In genomic region chr9:130453487-130453886, GRCh38 we compare ENCODE assay signal across 10 cellular contexts. TPM values are rescaled to one million over a fixed set of nuclear protein-coding genes. Genes with fewer than 3 reads are reported as not detected.
DNase-seq lines count a peak whose midpoint lies in the region; ATAC-seq and TF ChIP-seq lines count a peak whose summit lies in the region.
"Had no signal": no experiment of that assay in that cellular context is flagged by ENCODE, and none has a peak within 500 bp of the region (broad histone marks: within the 10 kb centered on the region; RNA-seq: fewer than 3 reads in every experiment).

No MANE protein-coding gene starts in this region.

- no peaks in the 10 kb centered on the region for H3K9me3 Mint-ChIP-seq in WTC11

- intact Hi-C loops in PC-3 (cut with micrococcal nuclease), result no loop called here
- intact Hi-C loops in spleen (cut with DNase I; ENCODE audit: low total_unique reads), result no loop called here

- no peak overlapping the region for H3K4me2 ChIP-seq in PC-3 (ENCODE audit: low read length)

- H3K9ac ChIP-seq in PC-3 (ENCODE audit: low read length), result no peak overlapping the region

- H3K4me3 ChIP-seq in PC-3 (ENCODE audit: low read length) (no peak overlapping the region), fibroblast of the aortic adventitia (ENCODE audit: low read depth, low read length) (no peak overlapping the region), spleen (no peak overlapping the region)

- no peaks in the 10 kb centered on the region for H3K9me2 ChIP-seq in PC-3 (replicated peaks; ENCODE audit: low read length)

- no peaks in the 10 kb centered on the region for H3K79me2 ChIP-seq in PC-3 (ENCODE audit: low read length)

- peak; percentile 24 for DNase-seq in PC-3
- DNase-seq in fibroblast of the aortic adventitia (ENCODE audit: low read depth), result peak; percentile 37
- DNase-seq in pulmonary artery endothelial cell (ENCODE audit: low read depth, low spot score), result peak; percentile 69
- no peak for DNase-seq in D341Med (ENCODE audit: low spot score)
- no peak for DNase-seq in WTC11 (ENCODE audit: low spot score)
- DNase-seq in ureter (ENCODE audit: low spot score), result no peak
- DNase-seq in spleen, result no peak
- DNase-seq: KBM-7 had no signal

- no peak overlapping the region for H3K27ac ChIP-seq in PC-3 (ENCODE audit: low read length)
- no peak overlapping the region for H3K27ac ChIP-seq in spleen

- CTCF ChIA-PET in PC-3 (lab: Charles Lee), result no interaction called here
- CTCF ChIA-PET in WTC11 (lab: Charles Lee), result interaction anchor here (1.1 to 1.6 kb wide), 3 partner anchors 27 to 126 kb away, joined by 3 to 7 read pairs (median 3); no protein-coding TSS in a partner anchor

- 32 to 43% (median 33%) methylated on average over 7 of the region's 7 CpGs for WGBS in spleen, 5 donors

- no peaks in the 10 kb centered on the region for H3K36me3 Mint-ChIP-seq in WTC11

- H3K4me1 ChIP-seq in PC-3 (ENCODE audit: insufficient read depth, low read length) (peaks cover 12% of the 10 kb centered on the region; the same call in 1 of the 2 replicates), spleen (peaks cover 14 to 40% (median 27%) of the 10 kb centered on the region in 6 donors)

- H4K20me1 ChIP-seq in PC-3 (ENCODE audit: low read length), result no peaks in the 10 kb centered on the region

- TF ChIP-seq RAD21 in Ishikawa (IDR thresholded peaks at IDR 0.05; ENCODE audit: low read depth), result peak; percentile 5; the same call in 1 of the 2 replicates

- no peaks in the 10 kb centered on the region for H3K36me3 ChIP-seq in PC-3 (ENCODE audit: low read depth, low read length)
- peaks cover 0 to 2% (median 0%) of the 10 kb centered on the region in 6 donors for H3K36me3 ChIP-seq in spleen

- no TSS peak for BruUV-seq in PC-3 (replicated peaks; lab: Mats Ljungman, UMichigan)

- H3K27me3 Mint-ChIP-seq in WTC11 (ENCODE audit: low read depth), result no peaks in the 10 kb centered on the region

- peaks cover 25% of the 10 kb centered on the region for H3K4me1 Mint-ChIP-seq in WTC11

- H3K4me3 Mint-ChIP-seq in WTC11, result no peak overlapping the region

- no peak overlapping the region for H2AFZ ChIP-seq in PC-3 (ENCODE audit: low read length)

- TF ChIP-seq CTCF in PC-3 (conservative IDR thresholded peaks at IDR 0.05; ENCODE audit: low read depth, low read length) (no peak), fibroblast of the aortic adventitia (IDR thresholded peaks at IDR 0.05; ENCODE audit: insufficient read depth, low read length) (no peak), WTC11 (IDR thresholded peaks at IDR 0.05) (no peak), spleen (IDR thresholded peaks at IDR 0.05 in 8 of 11, conservative IDR thresholded peaks at IDR 0.05 in 3 of 11) (no peak)

- H3K27ac Mint-ChIP-seq in WTC11, result no peak overlapping the region
- H3K27ac Mint-ChIP-seq: progenitor cell of endocrine pancreas had no signal

- peak; percentile 56; the same call in 1 of the 2 replicates for TF ChIP-seq EP300 in Ishikawa (IDR thresholded peaks at IDR 0.05; ENCODE audit: borderline replicate concordance)

- H3K9me3 ChIP-seq in PC-3 (ENCODE audit: low read length) (no peaks in the 10 kb centered on the region), spleen (no peaks in the 10 kb centered on the region)

- ATAC-seq in PC-3 (no peak), WTC11 (no peak)

- no peaks in the 10 kb centered on the region for H3F3A ChIP-seq in PC-3 (ENCODE audit: low read length, unreplicated experiment)

- POLR2A ChIA-PET in PC-3 (lab: Charles Lee; ENCODE audit: unreplicated experiment), result no interaction called here
- POLR2A ChIA-PET in WTC11 (lab: Charles Lee), result no interaction called here

- TF ChIP-seq POLR2A in spleen (IDR thresholded peaks at IDR 0.05), result no peak

- H3K27me3 ChIP-seq in PC-3 (ENCODE audit: low read length), result no peaks in the 10 kb centered on the region
- peaks cover 0 to 49% (median 0%) of the 10 kb centered on the region in 7 donors for H3K27me3 ChIP-seq in spleen (replicated peaks in 1 of 7)

TF ChIP-seq in Ishikawa, 13 proteins besides CTCF, POLR2A, EP300 and RAD21:
- TF ChIP-seq TCF12 (IDR thresholded peaks at IDR 0.05; ENCODE audit: low read depth) (peak; percentile 92), FOXM1 (IDR thresholded peaks at IDR 0.05; ENCODE audit: borderline replicate concordance, low read depth) (peak; percentile 44; the same call in 1 of the 2 replicates), CEBPB (IDR thresholded peaks at IDR 0.05) (no peak; the same call in 1 of the 2 replicates), TEAD4 (IDR thresholded peaks at IDR 0.05) (0 out of 2 replicates have a peak, but pooled peaks have one; percentile 22), ZBTB7A (IDR thresholded peaks at IDR 0.05; ENCODE audit: low read depth) (peak; percentile 91), NFIC (IDR thresholded peaks at IDR 0.05) (peak; percentile 97), TAF1 (IDR thresholded peaks at IDR 0.05; ENCODE audit: low read depth) (no peak)

TF ChIP-seq in WTC11, 78 proteins besides CTCF, POLR2A, EP300 and RAD21:
- no peak for TF ChIP-seq TCF7 (CRISPR knock-in tag; IDR thresholded peaks at IDR 0.05; ENCODE audit: low read depth)
- TF ChIP-seq ZBTB21 (CRISPR knock-in tag; IDR thresholded peaks at IDR 0.05; ENCODE audit: borderline replicate concordance), result no peak
- TF ChIP-seq ZBTB43 (CRISPR knock-in tag; IDR thresholded peaks at IDR 0.05), result no peak
- TF ChIP-seq ZNF396 (CRISPR knock-in tag; IDR thresholded peaks at IDR 0.05; ENCODE audit: borderline replicate concordance), result no peak
- no peak for TF ChIP-seq ZNF416 (CRISPR knock-in tag; IDR thresholded peaks at IDR 0.05)
- TF ChIP-seq PRDM15 (CRISPR knock-in tag; IDR thresholded peaks at IDR 0.05), result no peak
- TF ChIP-seq ZNF671 (CRISPR knock-in tag; IDR thresholded peaks at IDR 0.05), result no peak

RNA-seq across cellular contexts. Expression of gene ASS1, which starts 8.7 kb away (rescaled TPM):
- total RNA-seq in PC-3 (2014; rRNA removed) (74.1 and 83.0 TPM in 2 replicates), fibroblast of the aortic adventitia (ENCODE audit: low replicate concordance) (73.1 and 123 TPM in 2 replicates), pulmonary artery endothelial cell (3.0 and 6.9 TPM in 2 replicates), WTC11 (2021) (71.0 to 95.7 TPM (median 74.2 TPM) in 3 replicates), ureter (271 TPM), spleen (10 to 100 TPM; 15.4 to 37.4 (median 26.8) TPM)
- polyA plus RNA-seq in spleen, result 10 to 100 TPM; 17.1 to 27.0 (median 24.8) TPM

Comparison
In these comparisons a context has a peak if more than half of its experiments do, and no peak if none do; other contexts are left out.
1. DNase-seq: peak in PC-3 (single experiment), fibroblast of the aortic adventitia (single experiment) and pulmonary artery endothelial cell (single experiment); none in D341Med (single experiment), WTC11 (single experiment), ureter (single experiment) and spleen (single experiment).